12 cellular contexts compared by ENCODE assay signal in the genomic region with DNA sequence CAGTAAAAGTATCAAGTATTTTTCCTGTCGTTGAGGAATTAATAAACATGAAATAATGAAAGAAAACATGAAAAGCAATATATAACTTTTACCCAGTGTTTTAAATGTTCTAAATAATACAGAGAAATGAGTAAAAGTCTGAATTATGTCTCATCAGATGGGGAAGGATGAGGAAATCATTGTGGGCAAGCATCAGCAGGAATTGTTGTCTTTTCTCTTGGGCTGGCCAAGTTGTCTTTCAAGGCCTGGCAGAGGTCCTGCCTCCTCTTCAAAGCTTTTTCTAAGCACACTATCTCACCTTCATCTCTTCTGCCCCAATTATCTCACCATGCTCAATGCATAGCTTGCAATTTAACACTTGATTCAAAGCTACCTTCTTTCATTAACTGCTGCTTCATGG.
"Had no signal": no experiment of that assay in that cellular context is flagged by ENCODE, and none has a peak within 500 bp of the region (broad histone marks: within the 10 kb centered on the region; RNA-seq: fewer than 3 reads in every experiment).

No MANE protein-coding gene starts in this region.

- H3K9me3 ChIP-seq: adrenal gland, mucosa of descending colon, neutrophil, right atrium auricular region had no signal

- H3K4me3 ChIP-seq: adrenal gland, lung, mucosa of descending colon, right atrium auricular region had no signal

- H3K27ac ChIP-seq: adrenal gland, neutrophil, right atrium auricular region had no signal

- ATAC-seq: left cardiac atrium; mucosa of descending colon; naive thymus-derived CD8-positive, alpha-beta T cell; stimulated activated memory B cell treated with anti-CD40 and anti-IgM and Interleukin-4, amounts not matched to agents 10 μg/mL and 1 μg/mL and 100 μg/mL, for 72 hours had no signal

- H3K27me3 ChIP-seq: adrenal gland, neutrophil, right atrium auricular region had no signal

- DNase-seq: activated CD4-positive, alpha-beta T cell treated with anti-CD3 and anti-CD28 coated beads for 4 hours; activated naive CD4-positive, alpha-beta T cell treated with anti-CD3 and anti-CD28 coated beads, Interleukin-2, amount 10 ng/mL, durations not matched to agents 7 days and 5 days; adrenal gland; immature natural killer cell; left cardiac atrium; mucosa of descending colon; naive thymus-derived CD8-positive, alpha-beta T cell; posterior cingulate gyrus had no signal

- H3K36me3 ChIP-seq: neutrophil, right atrium auricular region had no signal
